Comparison of ENCODE assay signal across 8 cellular contexts in genomic region chr7:35694784-35695627, GRCh38. TPM values are rescaled to one million over a fixed set of nuclear protein-coding genes. Genes with fewer than 3 reads are reported as not detected.
DNase-seq lines count a peak whose midpoint lies in the region; ATAC-seq and TF ChIP-seq lines count a peak whose summit lies in the region.

TSS of gene HERPUD2 (minus strand) at chr7:35695135. CDS start at chr7:35694330, 805 bp downstream.

- no peaks in the 10 kb centered on the region for H3K27me3 ChIP-seq in left ventricle myocardium inferior (ENCODE audit: low read depth)
- H3K27me3 ChIP-seq in upper lobe of right lung = no peaks in the 10 kb centered on the region

- H3K27me3 Mint-ChIP-seq in T-helper 17 cell (no peaks in the 10 kb centered on the region), progenitor cell of endocrine pancreas (no peaks in the 10 kb centered on the region)

- TF ChIP-seq CTCF in left ventricle myocardium inferior (IDR thresholded peaks at IDR 0.05; ENCODE audit: borderline replicate concordance) (no peak), progenitor cell of endocrine pancreas (IDR thresholded peaks at IDR 0.05; ENCODE audit: unreplicated experiment) (no peak), upper lobe of right lung (IDR thresholded peaks at IDR 0.05) (peak; percentile 8)

- H3K27ac Mint-ChIP-seq in T-helper 17 cell = peak within 1 kb of the TSS; percentile 97
- H3K27ac Mint-ChIP-seq in progenitor cell of endocrine pancreas = peak within 1 kb of the TSS; percentile 98

- H3K4me3 ChIP-seq in left ventricle myocardium inferior (peak within 1 kb of the TSS; percentile 92), upper lobe of right lung (peak within 1 kb of the TSS; percentile 85)

- H3K4me1 Mint-ChIP-seq in T-helper 17 cell (peaks cover 53% of the 10 kb centered on the region), progenitor cell of endocrine pancreas (ENCODE audit: low read depth) (peaks cover 37% of the 10 kb centered on the region)

- peak; percentile 87 for ATAC-seq in GM18502 (IDR thresholded peaks at IDR 0.05; ENCODE audit: poor library complexity, unreplicated experiment)
- peak; percentile 92 for ATAC-seq in HG02943 (IDR thresholded peaks at IDR 0.05; ENCODE audit: low read depth, unreplicated experiment)
- peak; percentile 87 for ATAC-seq in T-helper 17 cell
- ATAC-seq in upper lobe of right lung = peak; percentile 96

- peaks cover 3% of the 10 kb centered on the region for H3K9me3 Mint-ChIP-seq in progenitor cell of endocrine pancreas (ENCODE audit: low read depth)

- H3K9me3 ChIP-seq in T-helper 17 cell (ENCODE audit: control insufficient read depth, low read length, poor library complexity, severe bottlenecking) (no peaks in the 10 kb centered on the region), left ventricle myocardium inferior (replicated peaks) (no peaks in the 10 kb centered on the region), upper lobe of right lung (no peaks in the 10 kb centered on the region)

- H3K36me3 Mint-ChIP-seq in T-helper 17 cell (ENCODE audit: low read depth) = peaks cover 3% of the 10 kb centered on the region
- H3K36me3 Mint-ChIP-seq in progenitor cell of endocrine pancreas (ENCODE audit: insufficient read depth) = peaks cover 26% of the 10 kb centered on the region

- H3K36me3 ChIP-seq in left ventricle myocardium inferior = no peaks in the 10 kb centered on the region
- H3K36me3 ChIP-seq in upper lobe of right lung = no peaks in the 10 kb centered on the region

- H3K27ac ChIP-seq in left ventricle myocardium inferior (replicated peaks) (peak within 1 kb of the TSS; percentile 97), upper lobe of right lung (peak within 1 kb of the TSS; percentile 98)

- DNase-seq in NCI-H187 (lab: John Stamatoyannopoulos, UW) (peak; percentile 78 to 90), T-helper 17 cell (peak; percentile 87 to 90 (median 89)), amygdala (lab: John Stamatoyannopoulos, UW) (peak; percentile 15 to 97 (median 88)), left ventricle myocardium inferior (peak; percentile 94), progenitor cell of endocrine pancreas (ENCODE audit: low spot score, unreplicated experiment) (peak; percentile 91), upper lobe of right lung (peak; percentile 98)

- H3K4me3 Mint-ChIP-seq in T-helper 17 cell (peak within 1 kb of the TSS; percentile 94), progenitor cell of endocrine pancreas (ENCODE audit: low read depth) (peak within 1 kb of the TSS; percentile 94)

- intact Hi-C loops in left ventricle myocardium inferior (cut with micrococcal nuclease) = no loop called here
- intact Hi-C loops in upper lobe of right lung (cut with DNase I) = no loop called here

- H3K4me1 ChIP-seq in left ventricle myocardium inferior = peaks cover 63% of the 10 kb centered on the region
- H3K4me1 ChIP-seq in upper lobe of right lung = peaks cover 45% of the 10 kb centered on the region

RNA-seq across cellular contexts. Expression of gene HERPUD2, which starts in this region (rescaled TPM):
- 100 to 1,000 TPM in 1 of 2 donors, 10 to 100 TPM in 1; 98.3 to 101 TPM for total RNA-seq in T-helper 17 cell
- total RNA-seq in left ventricle myocardium inferior = 13.6 TPM
- total RNA-seq in progenitor cell of endocrine pancreas = 37.4 and 39.1 TPM in 2 replicates
- 32.6 TPM for total RNA-seq in upper lobe of right lung

Comparison
In these comparisons a context has a peak if more than half of its experiments do, and no peak if none do; other contexts are left out.
1. Peak in every context shown above with its lines: DNase-seq, ATAC-seq, H3K4me3 ChIP-seq and H3K27ac ChIP-seq.